In genomic region chr7:107581387-107582013, GRCh38 we compare ENCODE assay signal across 10 cellular contexts. TPM values are rescaled to one million over a fixed set of nuclear protein-coding genes. Genes with fewer than 3 reads are reported as not detected.
DNase-seq lines count a peak whose midpoint lies in the region; ATAC-seq, FAIRE-seq and TF ChIP-seq lines count a peak whose summit lies in the region.
"Had no signal": no experiment of that assay in that cellular context is flagged by ENCODE, and none has a peak within 500 bp of the region (broad histone marks: within the 10 kb centered on the region; RNA-seq: fewer than 3 reads in every experiment).

No MANE protein-coding gene starts in this region.

- no peaks in the 10 kb centered on the region for H3K9me3 Mint-ChIP-seq in activated T-cell treated with anti-CD3 and anti-CD28 coated beads, Interleukin-2, amount 50 U/mL, for 24 hours

- H3K4me1 ChIP-seq in adipocyte (ENCODE audit: control insufficient read depth, insufficient read depth, low read length): peaks cover 22% of the 10 kb centered on the region
- H3K4me1 ChIP-seq in keratinocyte (ENCODE audit: control insufficient read depth, extremely low read depth, insufficient read depth, low read length): peaks cover 8% of the 10 kb centered on the region
- H3K4me1 ChIP-seq in thoracic aorta (ENCODE audit: control insufficient read depth in 1 of 2, low read depth in 2 of 2): peaks cover 35 to 39% of the 10 kb centered on the region in 2 donors

- H3K79me2 ChIP-seq in keratinocyte (ENCODE audit: control insufficient read depth, insufficient read depth, low read length): peaks cover 66% of the 10 kb centered on the region

- H3K27me3 ChIP-seq in adipocyte (replicated peaks; ENCODE audit: control insufficient read depth, insufficient read depth, low read length) (no peaks in the 10 kb centered on the region), keratinocyte (ENCODE audit: control insufficient read depth, extremely low read depth, insufficient read depth, low read length) (no peaks in the 10 kb centered on the region), thoracic aorta (replicated peaks; ENCODE audit: insufficient read depth) (no peaks in the 10 kb centered on the region)

- H3K27ac ChIP-seq in keratinocyte (ENCODE audit: control insufficient read depth, insufficient read depth, low read length) (peak overlapping the region; percentile 95), thoracic aorta (peak overlapping the region; percentile 90 to 94)

- peaks cover 23% of the 10 kb centered on the region for H3K36me3 ChIP-seq in adipocyte (ENCODE audit: control insufficient read depth, insufficient read depth, low read length, severe bottlenecking)
- H3K36me3 ChIP-seq in keratinocyte (ENCODE audit: control insufficient read depth in 2 of 2, extremely low read depth in 1 of 2, insufficient read depth in 2 of 2, low read length in 2 of 2): peaks cover 10 to 22% of the 10 kb centered on the region in 2 experiments
- peaks cover 19% of the 10 kb centered on the region for H3K36me3 ChIP-seq in thoracic aorta

- H3K9ac ChIP-seq in adipocyte (ENCODE audit: low read length) (peak overlapping the region; percentile 94), keratinocyte (ENCODE audit: control insufficient read depth, extremely low read depth, insufficient read depth, low read length) (peak overlapping the region; percentile 95)

- dilution Hi-C loops in keratinocyte (cut with MboI; ENCODE audit: extremely low pct_ligation_motif_present, low sequenced_read_pairs): no loop called here

- peak overlapping the region; percentile 72 for H3K4me2 ChIP-seq in keratinocyte (ENCODE audit: control insufficient read depth, extremely low read depth, insufficient read depth, low read depth, low read length)

- ATAC-seq in thoracic aorta (ENCODE audit: insufficient number of reproducible peaks, low FRiP score, low read depth): no peak
- ATAC-seq: activated CD4-positive, CD25-positive, alpha-beta regulatory T cell treated with anti-CD3 and anti-CD28 coated beads, Interleukin-2, amount 50 U/mL, for 24 hours had no signal

- no peaks in the 10 kb centered on the region for H4K20me1 ChIP-seq in keratinocyte (ENCODE audit: control insufficient read depth, extremely low read depth, insufficient read depth, low read length)

- peaks cover 40% of the 10 kb centered on the region for H3K36me3 Mint-ChIP-seq in activated T-cell treated with anti-CD3 and anti-CD28 coated beads, Interleukin-2, amount 50 U/mL, for 24 hours (ENCODE audit: low read depth)

- no peak for TF ChIP-seq CTCF in keratinocyte (optimal IDR thresholded peaks at IDR 0.05 in 1 of 3, IDR thresholded peaks at IDR 0.05 in 1 of 3, conservative IDR thresholded peaks at IDR 0.05 in 1 of 3; ENCODE audit: extremely low read depth in 1 of 3, insufficient read depth in 2 of 3, low read length in 3 of 3)
- TF ChIP-seq CTCF in thoracic aorta (IDR thresholded peaks at IDR 0.05): no peak

- peak overlapping the region; percentile 93 for H3K4me3 Mint-ChIP-seq in activated T-cell treated with anti-CD3 and anti-CD28 coated beads, Interleukin-2, amount 50 U/mL, for 24 hours

- H2AFZ ChIP-seq in keratinocyte (ENCODE audit: control insufficient read depth, low read length): no peak overlapping the region

- FAIRE-seq in keratinocyte (lab: Jason Lieb, UNC): no peak
- FAIRE-seq: frontal cortex had no signal

- no peaks in the 10 kb centered on the region for H3K9me3 ChIP-seq in adipocyte (ENCODE audit: control insufficient read depth, low read length)
- H3K9me3 ChIP-seq in keratinocyte (ENCODE audit: control insufficient read depth, low read depth, low read length): no peaks in the 10 kb centered on the region
- H3K9me3 ChIP-seq in thoracic aorta: no peaks in the 10 kb centered on the region

- no peak for DNase-seq in activated T-cell treated with anti-CD3 and anti-CD28 coated beads, Interleukin-2, amount 50 U/mL, for 24 hours
- no peak for DNase-seq in activated T-cell treated with anti-CD3 and anti-CD28 coated beads, Interleukin-2, amount 50 U/mL, for 48 hours
- DNase-seq in adipocyte (ENCODE audit: low read depth): peak; percentile 80
- DNase-seq in keratinocyte (ENCODE audit: low read depth, low spot score): no peak
- DNase-seq in thoracic aorta (ENCODE audit: low spot score): no peak
- no peak for DNase-seq in GOT3 (lab: John Stamatoyannopoulos, UW)
- DNase-seq in GM19240 (ENCODE audit: insufficient read length, low spot score): no peak
- DNase-seq in NCI-H446 treated with DMSO at 0.1 percent for 48 hours (lab: John Stamatoyannopoulos, UW): no peak

- H3K27me3 Mint-ChIP-seq in activated T-cell treated with anti-CD3 and anti-CD28 coated beads, Interleukin-2, amount 50 U/mL, for 24 hours: no peaks in the 10 kb centered on the region

- no peak overlapping the region for H3K27ac Mint-ChIP-seq in activated T-cell treated with anti-CD3 and anti-CD28 coated beads, Interleukin-2, amount 50 U/mL, for 24 hours

- peaks cover 22% of the 10 kb centered on the region for H3K4me1 Mint-ChIP-seq in activated T-cell treated with anti-CD3 and anti-CD28 coated beads, Interleukin-2, amount 50 U/mL, for 24 hours (ENCODE audit: low read depth)

- peak overlapping the region; percentile 93 for H3K4me3 ChIP-seq in adipocyte (ENCODE audit: low read length)
- peak overlapping the region; percentile 69 to 94 (median 83) for H3K4me3 ChIP-seq in keratinocyte (ENCODE audit: control insufficient read depth in 2 of 3, extremely low read depth in 1 of 3, insufficient read depth in 2 of 3, low read depth in 1 of 3, low read length in 3 of 3)
- peak overlapping the region; percentile 88 for H3K4me3 ChIP-seq in thoracic aorta

- no peaks in the 10 kb centered on the region for H3K9me1 ChIP-seq in keratinocyte (ENCODE audit: control insufficient read depth, extremely low read depth, insufficient read depth, low read length)

RNA-seq across cellular contexts. Expression of gene BCAP29, which starts 1.5 kb away (rescaled TPM):
- polyA plus RNA-seq in keratinocyte: 57.1 to 141 TPM (median 94.4 TPM) in 3 replicates
- polyA plus RNA-seq in keratinocyte (2011; ENCODE audit: low read depth): 116 TPM
- 43.8 and 90.7 TPM in 2 replicates for polyA plus RNA-seq in keratinocyte (2011; cell fraction: cytosol; rRNA removed)
- polyA plus RNA-seq in keratinocyte (2011; cell fraction: nucleus; rRNA removed): 55.8 and 90.3 TPM in 2 replicates
- polyA plus RNA-seq in keratinocyte (2012; ENCODE audit: low replicate concordance): 34.4 and 124 TPM in 2 replicates
- polyA minus RNA-seq in keratinocyte: 9.2 to 61.3 TPM (median 24.5 TPM) in 3 replicates
- polyA minus RNA-seq in keratinocyte (2011; cell fraction: cytosol; rRNA and poly(A)+ RNA removed): 31.5 TPM
- polyA minus RNA-seq in keratinocyte (2011; cell fraction: nucleus; rRNA and poly(A)+ RNA removed): 35.9 and 67.1 TPM in 2 replicates
- total RNA-seq in thoracic aorta: 100 to 1,000 TPM; 141 to 271 TPM

RNA-seq across cellular contexts. Expression of gene DUS4L, which starts 17.7 kb away (rescaled TPM):
- polyA plus RNA-seq in keratinocyte: 4.4 to 11.3 TPM (median 6.5 TPM) in 3 replicates
- polyA plus RNA-seq in keratinocyte (2011; ENCODE audit: low read depth): 11.4 TPM
- 5.2 and 8.3 TPM in 2 replicates for polyA plus RNA-seq in keratinocyte (2011; cell fraction: cytosol; rRNA removed)
- 7.6 and 8.3 TPM in 2 replicates for polyA plus RNA-seq in keratinocyte (2011; cell fraction: nucleus; rRNA removed)
- 6.8 and 7.6 TPM in 2 replicates for polyA plus RNA-seq in keratinocyte (2012; ENCODE audit: low replicate concordance)
- polyA minus RNA-seq in keratinocyte: 0.95 to 7.5 TPM (median 2.7 TPM) in 3 replicates
- polyA minus RNA-seq in keratinocyte (2011; cell fraction: cytosol; rRNA and poly(A)+ RNA removed): 2.7 TPM
- polyA minus RNA-seq in keratinocyte (2011; cell fraction: nucleus; rRNA and poly(A)+ RNA removed): 6.8 and 7.5 TPM in 2 replicates
- total RNA-seq in thoracic aorta: 10 to 100 TPM in 1 of 2 donors, 1 to 10 TPM in 1; 4.7 to 10.3 TPM

RNA-seq across cellular contexts. Expression of gene COG5, which starts 17.8 kb away (rescaled TPM):
- polyA plus RNA-seq in keratinocyte: 37.2 to 50.7 TPM (median 42.6 TPM) in 3 replicates
- polyA plus RNA-seq in keratinocyte (2011; ENCODE audit: low read depth): 70.0 TPM
- polyA plus RNA-seq in keratinocyte (2011; cell fraction: cytosol; rRNA removed): 23.3 and 49.2 TPM in 2 replicates
- polyA plus RNA-seq in keratinocyte (2011; cell fraction: nucleus; rRNA removed): 39.2 and 51.6 TPM in 2 replicates
- polyA plus RNA-seq in keratinocyte (2012; ENCODE audit: low replicate concordance): 16.5 and 34.1 TPM in 2 replicates
- 13.2 to 125 TPM (median 76.5 TPM) in 3 replicates for polyA minus RNA-seq in keratinocyte
- polyA minus RNA-seq in keratinocyte (2011; cell fraction: cytosol; rRNA and poly(A)+ RNA removed): 21.5 TPM
- polyA minus RNA-seq in keratinocyte (2011; cell fraction: nucleus; rRNA and poly(A)+ RNA removed): 34.6 and 89.1 TPM in 2 replicates
- 10 to 100 TPM; 52.5 to 72.4 TPM for total RNA-seq in thoracic aorta
